In the genomic region with DNA sequence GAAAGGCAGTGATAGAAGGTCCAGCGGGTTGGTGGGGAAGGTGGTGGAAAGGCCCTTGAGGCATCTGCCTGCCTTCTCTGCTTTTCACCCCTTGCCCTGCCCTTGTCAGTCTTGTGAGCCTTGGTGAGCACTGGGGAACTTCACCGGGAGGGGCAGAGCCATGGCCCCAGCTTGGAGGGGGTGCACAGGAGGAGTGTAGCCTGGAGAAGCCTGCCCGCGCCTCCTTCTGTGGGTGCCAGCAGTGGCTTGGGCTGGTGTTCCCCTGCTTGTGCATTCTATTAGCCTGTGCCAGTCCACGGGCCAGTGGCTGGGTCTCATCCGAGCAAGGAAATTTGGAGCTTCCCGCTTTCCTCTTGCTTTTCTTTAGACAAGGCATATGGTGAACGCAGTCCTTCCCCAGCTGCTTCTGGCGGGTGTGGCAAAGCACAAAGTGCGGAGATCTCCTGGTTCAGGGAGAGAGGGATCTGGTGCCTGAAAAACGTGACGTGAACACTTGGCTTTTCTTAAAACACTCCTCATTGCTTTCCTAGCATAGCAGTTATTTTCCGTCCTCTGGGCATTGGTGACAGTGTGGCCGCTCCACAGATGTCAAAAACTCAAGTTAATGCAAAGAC, we compare ENCODE assay signal across 25 cellular contexts. TPM values are rescaled to one million over a fixed set of nuclear protein-coding genes. Genes with fewer than 3 reads are reported as not detected.
DNase-seq lines count a peak whose midpoint lies in the region; ATAC-seq, FAIRE-seq and TF ChIP-seq lines count a peak whose summit lies in the region.
"Had no signal": no experiment of that assay in that cellular context is flagged by ENCODE, and none has a peak within 500 bp of the region (broad histone marks: within the 10 kb centered on the region; RNA-seq: fewer than 3 reads in every experiment).

No MANE protein-coding gene starts in this region.

- no peak overlapping the region for H2AK5ac ChIP-seq in H9 (ENCODE audit: insufficient read length, low read length)

- peak overlapping the region in 2 of 3 experiments; percentile 69 to 76; a peak in 4 of 7 replicates for H3K27ac Mint-ChIP-seq in H9
- peak overlapping the region; percentile 36 for H3K27ac Mint-ChIP-seq in glutamatergic neuron (ENCODE audit: unreplicated experiment)
- H3K27ac Mint-ChIP-seq: CD4-positive, alpha-beta T cell had no signal

- H3K4me2 ChIP-seq in H9 (ENCODE audit: insufficient read depth, insufficient read length, low read length): no peak overlapping the region
- H3K4me2 ChIP-seq: A549; BLaER1 treated with 17β-estradiol and CSF1 and Interleukin-3, amounts not matched to agents 10 nM and 100 nM had no signal

- no peak overlapping the region for H3K23ac ChIP-seq in H9 (ENCODE audit: insufficient read length, low read depth, low read length)

- H4K20me1 ChIP-seq in H9 (ENCODE audit: control insufficient read depth, insufficient read depth, insufficient read length): no peaks in the 10 kb centered on the region
- H4K20me1 ChIP-seq: BLaER1 treated with 17β-estradiol and CSF1 and Interleukin-3, amounts not matched to agents 10 nM and 100 nM had no signal

- H3K9me3 Mint-ChIP-seq in H9 (no peaks in the 10 kb centered on the region), glutamatergic neuron (ENCODE audit: unreplicated experiment) (peaks cover 4% of the 10 kb centered on the region)
- H3K9me3 Mint-ChIP-seq: CD4-positive, alpha-beta T cell had no signal

- peaks cover 21 to 28% of the 10 kb centered on the region in 2 experiments for H3K4me1 Mint-ChIP-seq in H9
- H3K4me1 Mint-ChIP-seq in glutamatergic neuron (ENCODE audit: low read depth, unreplicated experiment): peaks cover 25% of the 10 kb centered on the region

- no peak for FAIRE-seq in small intestine (lab: Jason Lieb, UNC)
- FAIRE-seq: A549, D721Med, GM12891 had no signal

- H3K4me1 ChIP-seq in H9 (ENCODE audit: insufficient read depth, low read length): peaks cover 4% of the 10 kb centered on the region; the same call in 1 of the 2 replicates
- peaks cover 10% of the 10 kb centered on the region for H3K4me1 ChIP-seq in NT2/D1 (ENCODE audit: insufficient read depth, insufficient read length)
- no peaks in the 10 kb centered on the region for H3K4me1 ChIP-seq in small intestine (ENCODE audit: control insufficient read depth in 2 of 2, insufficient read depth in 1 of 2, low read depth in 1 of 2, low read length in 1 of 2)
- H3K4me1 ChIP-seq: A549, SJSA1 had no signal

- H2BK20ac ChIP-seq in H9 (ENCODE audit: low read depth, low read length, poor library complexity, severe bottlenecking): no peak overlapping the region

- no peak overlapping the region for H3K4ac ChIP-seq in H9 (ENCODE audit: low read depth, low read length)

- H3K9ac ChIP-seq in H9 (ENCODE audit: extremely low read depth, insufficient read length, low read length): no peak overlapping the region
- H3K9ac ChIP-seq in NT2/D1 (ENCODE audit: insufficient read length, low read depth): peak overlapping the region; percentile 22
- H3K9ac ChIP-seq: BLaER1 treated with 17β-estradiol and CSF1 and Interleukin-3, amounts not matched to agents 10 nM and 100 nM had no signal

- H3T11ph ChIP-seq in H9 (ENCODE audit: low read length): no peak overlapping the region

- no peak overlapping the region for H2BK5ac ChIP-seq in H9 (ENCODE audit: insufficient read length, low read length)

- H3K79me2 ChIP-seq in H9 (ENCODE audit: insufficient read depth, low read length): no peaks in the 10 kb centered on the region

- no peaks in the 10 kb centered on the region for H3K79me1 ChIP-seq in H9 (ENCODE audit: insufficient read depth, low read depth, low read length, poor library complexity, severe bottlenecking)

- no peak overlapping the region for H3K27ac ChIP-seq in H9 (ENCODE audit: insufficient read length, low read depth, low read length)
- no peak overlapping the region for H3K27ac ChIP-seq in small intestine (ENCODE audit: low read depth in 1 of 2, low read length in 1 of 2)
- H3K27ac ChIP-seq: A549; BLaER1 treated with 17β-estradiol and CSF1 and Interleukin-3, amounts not matched to agents 10 nM and 100 nM; HL-60; SJSA1 had no signal

- no peaks in the 10 kb centered on the region for H3K36me3 ChIP-seq in NT2/D1 (ENCODE audit: insufficient read depth, insufficient read length, low read length)
- H3K36me3 ChIP-seq in small intestine (ENCODE audit: control insufficient read depth in 2 of 2, insufficient read depth in 2 of 2, low read length in 2 of 2): no peaks in the 10 kb centered on the region
- H3K36me3 ChIP-seq: BLaER1 treated with 17β-estradiol and CSF1 and Interleukin-3, amounts not matched to agents 10 nM and 100 nM; SJSA1 had no signal

- H3K56ac ChIP-seq in H9 (ENCODE audit: insufficient read length, low read depth, low read length): no peak overlapping the region

- H2BK12ac ChIP-seq in H9 (ENCODE audit: insufficient read length, low read depth, low read length): no peak overlapping the region

- no peak overlapping the region for H3K18ac ChIP-seq in H9 (ENCODE audit: insufficient read length, low read depth, low read length)

- H3K23me2 ChIP-seq in H9 (ENCODE audit: insufficient read length, low read depth, low read length, poor library complexity, severe bottlenecking): no peaks in the 10 kb centered on the region

- H4K91ac ChIP-seq in H9 (ENCODE audit: insufficient read length, low read depth, low read length): no peak overlapping the region

- no peak overlapping the region for H2BK15ac ChIP-seq in H9 (ENCODE audit: low read depth, low read length)

- H3K9me3 ChIP-seq in H9 (ENCODE audit: control insufficient read depth, low read depth, low read length) (no peaks in the 10 kb centered on the region), NT2/D1 (ENCODE audit: insufficient read depth, low read length) (no peaks in the 10 kb centered on the region), small intestine (ENCODE audit: control insufficient read depth, low read depth) (no peaks in the 10 kb centered on the region)
- H3K9me3 ChIP-seq: A549; BLaER1 treated with 17β-estradiol and CSF1 and Interleukin-3, amounts not matched to agents 10 nM and 100 nM; SJSA1 had no signal

- ATAC-seq in GM21786 (IDR thresholded peaks at IDR 0.05; ENCODE audit: unreplicated experiment): no peak
- ATAC-seq: A549, PC-3 had no signal

- H3K4me3 ChIP-seq in NT2/D1 (ENCODE audit: insufficient read length, low read depth): no peak overlapping the region
- H3K4me3 ChIP-seq in small intestine (ENCODE audit: low read depth in 1 of 2, low read length in 2 of 2): no peak overlapping the region
- H3K4me3 ChIP-seq: A549; BLaER1 treated with 17β-estradiol and CSF1 and Interleukin-3, amounts not matched to agents 10 nM and 100 nM; SJSA1 had no signal

- no CpG with 5 or more reads among the region's 14 CpGs for WGBS in H9 (ENCODE audit: extremely low coverage, insufficient read length, low lambda C conversion rate)
- 46 to 74% (median 53%) methylated on average over 14 of the region's 14 CpGs for WGBS in small intestine, 3 donors

- H3K4me3 Mint-ChIP-seq in H9 (no peak overlapping the region; a peak in 1 of 5 replicates), glutamatergic neuron (ENCODE audit: unreplicated experiment) (no peak overlapping the region)
- H3K4me3 Mint-ChIP-seq: CD4-positive, alpha-beta T cell had no signal

- H4K5ac ChIP-seq in H9 (ENCODE audit: insufficient read length, low read depth, low read length): no peak overlapping the region

- H3K36me3 Mint-ChIP-seq in H9 (ENCODE audit: insufficient read depth in 1 of 3, low read depth in 3 of 3): peaks cover 7 to 39% (median 26%) of the 10 kb centered on the region in 3 experiments; a peak in 6 of 7 replicates
- no peaks in the 10 kb centered on the region for H3K36me3 Mint-ChIP-seq in glutamatergic neuron (ENCODE audit: unreplicated experiment)

- no peak for DNase-seq in H9
- DNase-seq in NT2/D1 (ENCODE audit: low read depth, low spot score): no peak
- no peak for DNase-seq in glutamatergic neuron
- peak; percentile 72 for DNase-seq in small intestine
- no peak for DNase-seq in HuH-7.5 (ENCODE audit: low spot score)
- DNase-seq in activated CD8-positive, alpha-beta memory T cell treated with anti-CD3 and anti-CD28 coated beads, Interleukin-2, amount 50 U/mL, for 4 hours: no peak
- DNase-seq: AML-193; CD4-positive, alpha-beta T cell; DMS79 treated with DMSO at 0.1 percent for 48 hours; GF-D8; KBM-7; NCI-H1105 treated with DMSO at 0.1 percent for 48 hours; NCI-H2029; NCI-H446; NCI-H524 treated with DMSO at 0.1 percent for 48 hours; NCI-H774; PC-3 had no signal

- H3K14ac ChIP-seq in H9 (ENCODE audit: insufficient read depth, low read length): no peak overlapping the region; the same call in 1 of the 2 replicates

- H2AFZ ChIP-seq in H9 (ENCODE audit: low read length): no peak overlapping the region

- no peak overlapping the region for H2BK120ac ChIP-seq in H9 (ENCODE audit: low read depth, low read length, poor library complexity, severe bottlenecking)

- no peak overlapping the region for H4K8ac ChIP-seq in H9 (replicated peaks; ENCODE audit: insufficient read length, low read depth, low read length)

- no peaks in the 10 kb centered on the region for H3K27me3 Mint-ChIP-seq in H9 (ENCODE audit: low read depth)
- H3K27me3 Mint-ChIP-seq in glutamatergic neuron (ENCODE audit: unreplicated experiment): peaks cover 4% of the 10 kb centered on the region

- H3K27me3 ChIP-seq in H9 (ENCODE audit: insufficient read depth, low read length) (no peaks in the 10 kb centered on the region), NT2/D1 (ENCODE audit: insufficient read depth, insufficient read length) (no peaks in the 10 kb centered on the region), small intestine (ENCODE audit: control insufficient read depth in 2 of 2, insufficient read depth in 2 of 2, low read length in 2 of 2) (no peaks in the 10 kb centered on the region)
- H3K27me3 ChIP-seq: BLaER1 treated with 17β-estradiol and CSF1 and Interleukin-3, amounts not matched to agents 10 nM and 100 nM had no signal

- TF ChIP-seq CTCF in H9 (conservative IDR thresholded peaks at IDR 0.05) (no peak), glutamatergic neuron (IDR thresholded peaks at IDR 0.05; ENCODE audit: partially characterized antibody, unreplicated experiment) (no peak)

RNA-seq across cellular contexts. Expression of a gene that starts 10.6 kb away (rescaled TPM):
- total RNA-seq in H9 (2021) (24.2 and 24.7 TPM in 2 replicates), glutamatergic neuron (ENCODE audit: unreplicated experiment) (0.25 TPM)
- polyA plus RNA-seq in small intestine: 10 to 100 TPM in 2 of 3 donors, 1 to 10 TPM in 1; 7.6 to 19.5 (median 11.6) TPM
- total RNA-seq: CD4-positive, alpha-beta T cell; MCF 10A had no signal

Comparison
In these comparisons a context has a peak if more than half of its experiments do, and no peak if none do; other contexts are left out.
1. RNA of a gene that starts 10.6 kb away (total RNA-seq): 24.2 to 24.7 TPM in H9; 0.25 TPM in glutamatergic neuron (single experiment); every median in the first group is over 10 times any median in the second.